In genomic region chr5:179115845-179116524, GRCh38 we compare ENCODE assay signal across 21 cellular contexts. TPM values are rescaled to one million over a fixed set of nuclear protein-coding genes. Genes with fewer than 3 reads are reported as not detected.
DNase-seq lines count a peak whose midpoint lies in the region; ATAC-seq, FAIRE-seq and TF ChIP-seq lines count a peak whose summit lies in the region.
"Had no signal": no experiment of that assay in that cellular context is flagged by ENCODE, and none has a peak within 500 bp of the region (broad histone marks: within the 10 kb centered on the region; RNA-seq: fewer than 3 reads in every experiment).

No MANE protein-coding gene starts in this region.

- H3K9me3 Mint-ChIP-seq in chondrocyte (ENCODE audit: low read depth): peaks cover 43% of the 10 kb centered on the region

- no peak overlapping the region for H3K4me3 Mint-ChIP-seq in chondrocyte (ENCODE audit: unreplicated experiment)
- H3K4me3 Mint-ChIP-seq: CD8-positive, alpha-beta T cell; H9 had no signal

- FAIRE-seq in small intestine (lab: Jason Lieb, UNC): no peak
- FAIRE-seq: D721Med, HTR-8/SVneo had no signal

- H3K4me1 Mint-ChIP-seq in chondrocyte (ENCODE audit: low read depth): no peaks in the 10 kb centered on the region
- H3K4me1 Mint-ChIP-seq: H9 had no signal

- WGBS in small intestine, 3 donors: 85 to 89% (median 88%) methylated on average over 9 of the region's 9 CpGs

- no peaks in the 10 kb centered on the region for H3K36me3 ChIP-seq in small intestine (ENCODE audit: control insufficient read depth in 2 of 2, insufficient read depth in 2 of 2, low read length in 2 of 2)
- H3K36me3 ChIP-seq: BLaER1 treated with 17β-estradiol and CSF1 and Interleukin-3, amounts not matched to agents 10 nM and 100 nM had no signal

- H3K27me3 ChIP-seq in small intestine (ENCODE audit: control insufficient read depth in 2 of 2, insufficient read depth in 2 of 2, low read length in 2 of 2): no peaks in the 10 kb centered on the region
- H3K27me3 ChIP-seq: BLaER1 treated with 17β-estradiol and CSF1 and Interleukin-3, amounts not matched to agents 10 nM and 100 nM had no signal

- H3K9me3 ChIP-seq in small intestine (ENCODE audit: control insufficient read depth, low read depth): peaks cover 4% of the 10 kb centered on the region

- TF ChIP-seq CTCF in chondrocyte (IDR thresholded peaks at IDR 0.05): no peak

- ATAC-seq in left lobe of liver (no peak), GM21515 (IDR thresholded peaks at IDR 0.05; ENCODE audit: unreplicated experiment) (no peak)
- ATAC-seq: CD8-positive, alpha-beta T cell; PC-3 had no signal

- H3K4me1 ChIP-seq in small intestine (ENCODE audit: control insufficient read depth in 2 of 2, insufficient read depth in 1 of 2, low read depth in 1 of 2, low read length in 1 of 2): no peaks in the 10 kb centered on the region
- H3K4me1 ChIP-seq: BLaER1 treated with 17β-estradiol and CSF1 and Interleukin-3, amounts not matched to agents 10 nM and 100 nM had no signal

- H3K36me3 Mint-ChIP-seq in chondrocyte (ENCODE audit: low read depth): peaks cover 24% of the 10 kb centered on the region
- H3K36me3 Mint-ChIP-seq: CD8-positive, alpha-beta T cell had no signal

- H3K27ac ChIP-seq in small intestine (ENCODE audit: low read depth in 1 of 2, low read length in 1 of 2): no peak overlapping the region
- H3K27ac ChIP-seq: BLaER1 treated with 17β-estradiol and CSF1 and Interleukin-3, amounts not matched to agents 10 nM and 100 nM; RWPE1 had no signal

- peak; percentile 5 for DNase-seq in AG08396 (ENCODE audit: low spot score)
- DNase-seq in chondrocyte (ENCODE audit: low spot score): peak; percentile 39
- peak; percentile 18 for DNase-seq in left lobe of liver (ENCODE audit: low spot score)
- peak; percentile 45 for DNase-seq in posterior vena cava (ENCODE audit: low spot score)
- no peak for DNase-seq in 8988T
- no peak for DNase-seq in small intestine
- DNase-seq in kidney tubule cell (ENCODE audit: low spot score): no peak
- DNase-seq: GDM1, H9, IMR-90, NCI-H1417 treated with DMSO at 0.1 percent for 48 hours, NCI-H1930, NCI-H226, NCI-H524 treated with DMSO at 0.1 percent for 48 hours, PC-3 had no signal

- no peak overlapping the region for H3K27ac Mint-ChIP-seq in chondrocyte (ENCODE audit: unreplicated experiment)
- H3K27ac Mint-ChIP-seq: CD8-positive, alpha-beta T cell; H9 had no signal

- no peak overlapping the region for H3K4me3 ChIP-seq in small intestine (ENCODE audit: low read depth in 1 of 2, low read length in 2 of 2)
- H3K4me3 ChIP-seq: BLaER1 treated with 17β-estradiol and CSF1 and Interleukin-3, amounts not matched to agents 10 nM and 100 nM had no signal

- no peaks in the 10 kb centered on the region for H3K27me3 Mint-ChIP-seq in chondrocyte (ENCODE audit: low read depth)

- intact Hi-C loops in posterior vena cava (cut with DNase I): no loop called here

RNA-seq across cellular contexts. Expression of gene ZNF354C, which starts 55.8 kb away (rescaled TPM):
- total RNA-seq in chondrocyte (3.5 to 4.5 TPM (median 3.8 TPM) in 3 replicates), left lobe of liver (1.3 TPM), posterior vena cava (1 to 10 TPM; 6.3 to 6.7 TPM)
- polyA plus RNA-seq in small intestine: 1 to 10 TPM in 1 of 3 donors, under 1 TPM in 2; 0.45 to 1.1 (median 0.81) TPM
- total RNA-seq: PC-3 had no signal

Comparison
In these comparisons a context has a peak if more than half of its experiments do, and no peak if none do; other contexts are left out.
1. DNase-seq: peak in AG08396 (single experiment), chondrocyte (single experiment), left lobe of liver (single experiment) and posterior vena cava (single experiment); none in 8988T (single experiment), small intestine (single experiment) and kidney tubule cell (single experiment).